Comparison of ENCODE assay signal across 24 cellular contexts in the genomic region with DNA sequence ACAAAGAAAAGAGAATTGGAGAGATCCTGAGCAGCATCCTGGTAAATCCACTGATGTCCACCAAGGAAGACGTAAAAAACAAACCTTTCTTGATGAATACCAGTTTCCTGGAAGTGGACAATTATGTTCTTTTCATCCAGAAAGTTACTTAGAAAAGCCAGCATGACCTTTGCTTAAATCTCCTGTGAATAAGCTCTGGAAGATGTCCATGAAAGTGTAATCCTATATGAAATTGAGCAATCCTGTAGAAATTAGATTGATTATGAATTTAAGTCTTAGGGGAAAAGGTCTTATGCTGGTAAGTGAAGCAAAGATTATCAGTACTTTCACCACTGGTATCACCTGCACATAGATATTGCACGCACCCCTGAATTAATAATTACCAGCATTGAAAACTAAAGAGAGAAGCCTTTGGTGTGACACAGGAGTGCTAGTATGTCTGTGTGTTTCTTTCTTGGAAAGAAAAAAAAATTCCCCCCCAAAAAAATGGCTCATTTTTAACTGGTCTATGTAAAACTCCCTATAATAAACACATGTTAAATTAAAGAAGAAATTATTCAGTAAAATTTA.
DNase-seq lines count a peak whose midpoint lies in the region; ATAC-seq, FAIRE-seq and TF ChIP-seq lines count a peak whose summit lies in the region.
"Had no signal": no experiment of that assay in that cellular context is flagged by ENCODE, and none has a peak within 500 bp of the region (broad histone marks: within the 10 kb centered on the region; RNA-seq: fewer than 3 reads in every experiment).

No MANE protein-coding gene starts in this region.

- TF ChIP-seq RAD21 in HepG2 (CRISPR knock-in tag; IDR thresholded peaks at IDR 0.05): no peak

- peaks cover 1% of the 10 kb centered on the region for H3K4me1 Mint-ChIP-seq in nephron progenitor cell
- H3K4me1 Mint-ChIP-seq in activated T-cell treated with anti-CD3 and anti-CD28 coated beads, Interleukin-2, amount 50 U/mL, for 4 hours (ENCODE audit: low read depth): no peaks in the 10 kb centered on the region
- H3K4me1 Mint-ChIP-seq: CD14-positive monocyte; CD4-positive, alpha-beta memory T cell; CD4-positive, CD25-positive, alpha-beta regulatory T cell; CD8-positive, alpha-beta memory T cell had no signal

- H3K27ac Mint-ChIP-seq in nephron progenitor cell: peak overlapping the region; percentile 44
- H3K27ac Mint-ChIP-seq: CD14-positive monocyte; CD4-positive, alpha-beta memory T cell; CD4-positive, CD25-positive, alpha-beta regulatory T cell; CD8-positive, alpha-beta memory T cell had no signal

- intact Hi-C loops in right lobe of liver (cut with DNase I) (no loop called here), HepG2 (cut with micrococcal nuclease; ENCODE audit: unreplicated experiment) (no loop called here)

- WGBS in right lobe of liver (ENCODE audit: insufficient coverage, low coverage, low lambda C conversion rate, missing lambda C conversion rate): 27% methylated on average over 2 of the region's 2 CpGs
- 1% methylated on average over 2 of the region's 2 CpGs for WGBS in HepG2 (ENCODE audit: low lambda C conversion rate)

- peak; percentile 61 to 81 (median 72) for ATAC-seq in right lobe of liver
- ATAC-seq in HepG2: no peak
- no peak for ATAC-seq in activated T-cell treated with anti-CD3 and anti-CD28 coated beads, Interleukin-2, amount 50 U/mL, for 4 hours
- ATAC-seq: A549 had no signal

- H3K27me3 ChIP-seq in right lobe of liver (no peaks in the 10 kb centered on the region), HepG2 (ENCODE audit: control insufficient read depth in 1 of 2, insufficient read depth in 2 of 2, low read length in 2 of 2) (no peaks in the 10 kb centered on the region), adipocyte (replicated peaks; ENCODE audit: control insufficient read depth, insufficient read depth, low read length) (no peaks in the 10 kb centered on the region)
- H3K27me3 ChIP-seq: BE2C, BLaER1 had no signal

- no peaks in the 10 kb centered on the region for H3K36me3 Mint-ChIP-seq in nephron progenitor cell (ENCODE audit: low read depth)
- no peaks in the 10 kb centered on the region for H3K36me3 Mint-ChIP-seq in activated T-cell treated with anti-CD3 and anti-CD28 coated beads, Interleukin-2, amount 50 U/mL, for 4 hours (ENCODE audit: insufficient read depth)
- H3K36me3 Mint-ChIP-seq: CD14-positive monocyte; CD4-positive, alpha-beta memory T cell; CD4-positive, CD25-positive, alpha-beta regulatory T cell; CD8-positive, alpha-beta memory T cell had no signal

- no peaks in the 10 kb centered on the region for H3K9me3 ChIP-seq in right lobe of liver
- no peaks in the 10 kb centered on the region for H3K9me3 ChIP-seq in HepG2 (ENCODE audit: low read length)
- H3K9me3 ChIP-seq in adipocyte (ENCODE audit: control insufficient read depth, low read length): no peaks in the 10 kb centered on the region
- H3K9me3 ChIP-seq: A549, BE2C, BLaER1 had no signal

- TF ChIP-seq EP300 in HepG2 (IDR thresholded peaks at IDR 0.05; ENCODE audit: low read depth in 2 of 2, low read length in 2 of 2): no peak
- TF ChIP-seq EP300 in HepG2 (CRISPR knock-in tag; IDR thresholded peaks at IDR 0.05; ENCODE audit: borderline replicate concordance): no peak

- no peaks in the 10 kb centered on the region for H3K79me2 ChIP-seq in HepG2 (ENCODE audit: insufficient read depth, low read length)

- TF ChIP-seq POLR2A in right lobe of liver (IDR thresholded peaks at IDR 0.05) (no peak), HepG2 (IDR thresholded peaks at IDR 0.05; ENCODE audit: insufficient read depth in 1 of 2, low read depth in 2 of 2, low read length in 2 of 2) (no peak)

- no peak overlapping the region for H3K4me3 Mint-ChIP-seq in nephron progenitor cell
- no peak overlapping the region for H3K4me3 Mint-ChIP-seq in activated T-cell treated with anti-CD3 and anti-CD28 coated beads, Interleukin-2, amount 50 U/mL, for 4 hours
- H3K4me3 Mint-ChIP-seq: CD14-positive monocyte; CD4-positive, alpha-beta memory T cell; CD4-positive, CD25-positive, alpha-beta regulatory T cell; CD8-positive, alpha-beta memory T cell had no signal

- no peaks in the 10 kb centered on the region for H3K4me1 ChIP-seq in right lobe of liver
- H3K4me1 ChIP-seq in HepG2 (ENCODE audit: insufficient read depth, low read length): peaks cover 5% of the 10 kb centered on the region; the same call in 1 of the 2 replicates
- H3K4me1 ChIP-seq in adipocyte (ENCODE audit: control insufficient read depth, insufficient read depth, low read length): no peaks in the 10 kb centered on the region
- H3K4me1 ChIP-seq: A549, BE2C had no signal

- H2AFZ ChIP-seq in HepG2 (ENCODE audit: low read length): no peak overlapping the region

- no peaks in the 10 kb centered on the region for H4K20me1 ChIP-seq in HepG2 (ENCODE audit: insufficient read depth, low read length)
- H4K20me1 ChIP-seq: BLaER1 had no signal

- H3K4me3 ChIP-seq in right lobe of liver (no peak overlapping the region), HepG2 (replicated peaks in 1 of 3; ENCODE audit: insufficient read depth in 1 of 3, low read depth in 2 of 3, low read length in 3 of 3) (no peak overlapping the region), adipocyte (ENCODE audit: low read length) (no peak overlapping the region)
- H3K4me3 ChIP-seq: A549, BLaER1 had no signal

- H3K9me3 Mint-ChIP-seq in nephron progenitor cell: no peaks in the 10 kb centered on the region
- H3K9me3 Mint-ChIP-seq in activated T-cell treated with anti-CD3 and anti-CD28 coated beads, Interleukin-2, amount 50 U/mL, for 4 hours: peaks cover 3% of the 10 kb centered on the region

- no peak overlapping the region for H3K9ac ChIP-seq in HepG2 (ENCODE audit: insufficient read depth, low read depth, low read length)
- no peak overlapping the region for H3K9ac ChIP-seq in adipocyte (ENCODE audit: low read length)
- H3K9ac ChIP-seq: BLaER1 had no signal

- no peak overlapping the region for H3K4me2 ChIP-seq in HepG2 (ENCODE audit: low read depth, low read length)
- H3K4me2 ChIP-seq: A549, BLaER1 had no signal

- peaks cover 3% of the 10 kb centered on the region for H3K27me3 Mint-ChIP-seq in nephron progenitor cell (ENCODE audit: low read depth, poor library complexity)
- no peaks in the 10 kb centered on the region for H3K27me3 Mint-ChIP-seq in activated T-cell treated with anti-CD3 and anti-CD28 coated beads, Interleukin-2, amount 50 U/mL, for 4 hours (ENCODE audit: low read depth)
- H3K27me3 Mint-ChIP-seq: CD4-positive, alpha-beta memory T cell; CD4-positive, CD25-positive, alpha-beta regulatory T cell; CD8-positive, alpha-beta memory T cell had no signal

- CTCF ChIA-PET in HepG2 (lab: Yijun Ruan, JAX; ENCODE audit: low intra/inter-chr PET ratio, low total read pairs): no interaction called here

- H3K36me3 ChIP-seq in right lobe of liver: no peaks in the 10 kb centered on the region
- H3K36me3 ChIP-seq in HepG2 (replicated peaks in 1 of 2; ENCODE audit: control insufficient read depth in 1 of 2, insufficient read depth in 2 of 2, low read length in 2 of 2): no peaks in the 10 kb centered on the region
- no peaks in the 10 kb centered on the region for H3K36me3 ChIP-seq in adipocyte (ENCODE audit: control insufficient read depth, insufficient read depth, low read length, severe bottlenecking)
- H3K36me3 ChIP-seq: BE2C, BLaER1 had no signal

- BruUV-seq in HepG2 (replicated peaks; lab: Mats Ljungman, UMichigan): no TSS peak

- DNase-seq in right lobe of liver: no peak
- DNase-seq in HepG2 (ENCODE audit: low spot score): no peak
- DNase-seq in adipocyte (ENCODE audit: low read depth): peak; percentile 15
- peak; percentile 77 for DNase-seq in fibroblast of peridontal ligament (ENCODE audit: extremely low read depth)
- no peak for DNase-seq in nephron progenitor cell
- no peak for DNase-seq in activated T-cell treated with anti-CD3 and anti-CD28 coated beads, Interleukin-2, amount 50 U/mL, for 4 hours
- DNase-seq in hippocampal formation (lab: John Stamatoyannopoulos, UW): no peak
- DNase-seq in Ammon's horn (ENCODE audit: low spot score): no peak
- DNase-seq: AML-193; BE2C; C1 segment of cervical spinal cord; CD4-positive, alpha-beta memory T cell; CD4-positive, CD25-positive, alpha-beta regulatory T cell; CD8-positive, alpha-beta memory T cell; COR-L47; DMS79 treated with DMSO at 0.1 percent for 48 hours; GF-D8 had no signal

- TF ChIP-seq CTCF in right lobe of liver (IDR thresholded peaks at IDR 0.05) (no peak), HepG2 (CRISPR knock-in tag; IDR thresholded peaks at IDR 0.05) (no peak), nephron progenitor cell (IDR thresholded peaks at IDR 0.05) (no peak)

- POLR2A ChIA-PET in HepG2 (lab: Yijun Ruan, JAX): no interaction called here

- peak overlapping the region in 1 of 3 donors; percentile 8 for H3K27ac ChIP-seq in right lobe of liver
- H3K27ac ChIP-seq in HepG2 (ENCODE audit: extremely low read length, insufficient read depth, low read length): no peak overlapping the region
- H3K27ac ChIP-seq: 22Rv1, A549, BLaER1 had no signal

- in situ Hi-C loops in HepG2 (cut with HindIII; ENCODE audit: extremely low pct_ligation_motif_present, low pct_unique_long_range_greater_than_20kb): no loop called here

- FAIRE-seq in HepG2 (lab: Jason Lieb, UNC): no peak
- FAIRE-seq: A549, G401.6, GM12891, GM19239 had no signal

TF ChIP-seq in HepG2, 621 proteins besides CTCF, POLR2A, EP300 and RAD21:
- no peak for TF ChIP-seq KAT8 (CRISPR knock-in tag; IDR thresholded peaks at IDR 0.05)
TF ChIP-seq in HepG2: peak in this region for 0.

Comparison
In these comparisons a context has a peak if more than half of its experiments do, and no peak if none do; other contexts are left out.
1. ATAC-seq: peak in right lobe of liver (4 of 4); none in HepG2 (single experiment) and activated T-cell treated with anti-CD3 and anti-CD28 coated beads, Interleukin-2, amount 50 U/mL, for 4 hours (0 of 2).
2. DNase-seq: peak in adipocyte (single experiment) and fibroblast of peridontal ligament (single experiment); none in right lobe of liver (0 of 3), HepG2 (single experiment), nephron progenitor cell (single experiment), activated T-cell treated with anti-CD3 and anti-CD28 coated beads, Interleukin-2, amount 50 U/mL, for 4 hours (single experiment), hippocampal formation (0 of 2) and Ammon's horn (single experiment).